20 cellular contexts compared by ENCODE assay signal in genomic region chr3:40672861-40673260, GRCh38.
"Had no signal": no experiment of that assay in that cellular context is flagged by ENCODE, and none has a peak within 500 bp of the region (broad histone marks: within the 10 kb centered on the region; RNA-seq: fewer than 3 reads in every experiment).

No MANE protein-coding gene starts in this region.

- ATAC-seq: foreskin keratinocyte; gastroesophageal sphincter; heart left ventricle; left lung; left ventricle myocardium superior; lower lobe of right lung; naive thymus-derived CD4-positive, alpha-beta T cell had no signal

- H3K4me3 ChIP-seq: coronary artery, dorsolateral prefrontal cortex, esophagus muscularis mucosa, gastroesophageal sphincter, heart left ventricle, hepatocyte, left lung, lower lobe of right lung had no signal

- H3K27me3 ChIP-seq: dorsolateral prefrontal cortex, esophagus muscularis mucosa, foreskin keratinocyte, gastroesophageal sphincter, heart left ventricle, hepatocyte, left lung had no signal

- H3K4me1 ChIP-seq: esophagus muscularis mucosa, foreskin keratinocyte, gastroesophageal sphincter, heart left ventricle, left lung, lower lobe of right lung had no signal

- H3K9me3 ChIP-seq: esophagus muscularis mucosa, gastroesophageal sphincter had no signal

- H3K36me3 ChIP-seq: esophagus muscularis mucosa, gastroesophageal sphincter, heart left ventricle, left lung, lower lobe of right lung had no signal

- H3K27ac ChIP-seq: coronary artery, dorsolateral prefrontal cortex, esophagus muscularis mucosa, foreskin keratinocyte, gastroesophageal sphincter, heart left ventricle, hepatocyte, left lung, lower lobe of right lung had no signal

- DNase-seq: dermis blood vessel endothelial cell; dorsolateral prefrontal cortex; effector CD4-positive, alpha-beta T cell; effector memory CD4-positive, alpha-beta T cell; foreskin keratinocyte; heart left ventricle; hypothalamus; immature natural killer cell; islet precursor cell; kidney; kidney glomerular epithelial cell; left lung; left ventricle myocardium superior; lower lobe of right lung; mesenchymal stem cell; naive thymus-derived CD4-positive, alpha-beta T cell had no signal
